Comparison of ENCODE assay signal across 7 cellular contexts in the genomic region with DNA sequence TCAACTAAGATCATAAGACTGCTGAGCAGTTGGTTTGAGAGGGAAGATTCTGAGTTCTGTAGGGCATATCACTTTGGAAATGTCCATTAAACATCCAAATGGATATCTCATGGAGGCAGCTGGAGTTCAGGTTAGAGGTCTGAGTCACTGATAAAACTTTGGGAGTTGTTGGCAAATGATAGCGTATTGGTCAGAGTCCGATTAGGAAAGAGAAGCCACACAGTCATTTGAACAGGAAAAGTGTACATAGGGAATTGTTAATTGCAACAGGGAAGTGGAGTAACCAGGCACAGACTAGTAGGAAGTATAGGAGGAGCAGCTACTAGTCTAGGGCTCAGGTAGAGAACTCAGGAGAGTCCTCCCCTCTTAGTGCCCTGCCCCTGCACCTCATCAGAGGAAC.
DNase-seq lines count a peak whose midpoint lies in the region; ATAC-seq and TF ChIP-seq lines count a peak whose summit lies in the region.
"Not testable (repeated sequence)": the region's sequence is repeated elsewhere in the genome, so short reads cannot be mapped to it uniquely, and the experiment has no call there.

No MANE protein-coding gene starts in this region.

- H3K4me3 Mint-ChIP-seq in HFFc6 = not testable (repeated sequence)
- peak overlapping the region; percentile 34 for H3K4me3 Mint-ChIP-seq in activated T-helper 17 cell treated with anti-CD3 and anti-CD28 coated beads, Interleukin-2, amount 50 U/mL, for 72 hours
- peak overlapping the region; percentile 38 for H3K4me3 Mint-ChIP-seq in stimulated activated naive CD8-positive, alpha-beta T cell treated with anti-CD3 and anti-CD28 coated beads, Interleukin-15, Interleukin-2, amounts not matched to agents 100 ng/mL and 50 ng/mL, for 24 hours

- H3K9me3 Mint-ChIP-seq in HFFc6; activated T-helper 17 cell treated with anti-CD3 and anti-CD28 coated beads, Interleukin-2, amount 50 U/mL, for 72 hours; stimulated activated naive CD8-positive, alpha-beta T cell treated with anti-CD3 and anti-CD28 coated beads, Interleukin-15, Interleukin-2, amounts not matched to agents 100 ng/mL and 50 ng/mL, for 24 hours: not testable (repeated sequence)

- not testable (repeated sequence) for DNase-seq in HFFc6; body of pancreas; omental fat pad (ENCODE audit: low spot score)
- DNase-seq in fibroblast of the aortic adventitia (ENCODE audit: low read depth) = peak; percentile 7

- not testable (repeated sequence) for H3K27me3 ChIP-seq in body of pancreas; liver (ENCODE audit: control insufficient read depth in 4 of 4, insufficient read depth in 4 of 4, low read length in 3 of 4)

- H3K36me3 Mint-ChIP-seq in HFFc6 (ENCODE audit: low read depth); activated T-helper 17 cell treated with anti-CD3 and anti-CD28 coated beads, Interleukin-2, amount 50 U/mL, for 72 hours (ENCODE audit: low read depth); stimulated activated naive CD8-positive, alpha-beta T cell treated with anti-CD3 and anti-CD28 coated beads, Interleukin-15, Interleukin-2, amounts not matched to agents 100 ng/mL and 50 ng/mL, for 24 hours (ENCODE audit: low read depth): not testable (repeated sequence)

- H3K9me3 ChIP-seq in body of pancreas; liver (ENCODE audit: control insufficient read depth in 4 of 4, low read length in 3 of 4): not testable (repeated sequence)

- peak overlapping the region; percentile 33; the same call in 1 of the 2 replicates for H3K27ac Mint-ChIP-seq in HFFc6
- not testable (repeated sequence) for H3K27ac Mint-ChIP-seq in activated T-helper 17 cell treated with anti-CD3 and anti-CD28 coated beads, Interleukin-2, amount 50 U/mL, for 72 hours; stimulated activated naive CD8-positive, alpha-beta T cell treated with anti-CD3 and anti-CD28 coated beads, Interleukin-15, Interleukin-2, amounts not matched to agents 100 ng/mL and 50 ng/mL, for 24 hours

- H3K4me1 ChIP-seq in body of pancreas = peaks cover 12% of the 10 kb centered on the region
- H3K4me1 ChIP-seq in liver (ENCODE audit: control insufficient read depth in 4 of 4, insufficient read depth in 4 of 4, low read length in 3 of 4) = not testable (repeated sequence)

- H3K27me3 Mint-ChIP-seq in HFFc6 (ENCODE audit: insufficient read depth); activated T-helper 17 cell treated with anti-CD3 and anti-CD28 coated beads, Interleukin-2, amount 50 U/mL, for 72 hours: not testable (repeated sequence)
- H3K27me3 Mint-ChIP-seq in stimulated activated naive CD8-positive, alpha-beta T cell treated with anti-CD3 and anti-CD28 coated beads, Interleukin-15, Interleukin-2, amounts not matched to agents 100 ng/mL and 50 ng/mL, for 24 hours = peaks cover 15% of the 10 kb centered on the region

- H3K4me3 ChIP-seq in body of pancreas; fibroblast of the aortic adventitia (ENCODE audit: low read depth, low read length); liver (ENCODE audit: low read depth in 1 of 3, low read length in 3 of 3): not testable (repeated sequence)

- TF ChIP-seq POLR2A in body of pancreas (IDR thresholded peaks at IDR 0.05) = not testable (repeated sequence)

- ATAC-seq in activated T-helper 17 cell treated with anti-CD3 and anti-CD28 coated beads, Interleukin-2, amount 50 U/mL, for 72 hours (replicated peaks) = not testable (repeated sequence)
- ATAC-seq in body of pancreas = peak; percentile 15
- peak; percentile 28 for ATAC-seq in omental fat pad (ENCODE audit: low FRiP score)

- WGBS in body of pancreas, 2 donors = 26 to 37% methylated on average over 2 of the region's 2 CpGs
- WGBS in liver = 22% methylated on average over 2 of the region's 2 CpGs

- TF ChIP-seq RAD21 in liver (IDR thresholded peaks at IDR 0.05) = not testable (repeated sequence)

- H3K27ac ChIP-seq in body of pancreas (peak overlapping the region in 1 of 4 donors; percentile 34), liver (ENCODE audit: low read depth in 1 of 2, low read length in 2 of 2) (peak overlapping the region; percentile 46 to 61)

- not testable (repeated sequence) for H3K36me3 ChIP-seq in body of pancreas (replicated peaks in 1 of 2; ENCODE audit: insufficient read depth in 1 of 2, low read depth in 2 of 2); liver (ENCODE audit: control insufficient read depth in 4 of 4, insufficient read depth in 3 of 4, low read depth in 1 of 4, low read length in 3 of 4)

- peaks cover 27% of the 10 kb centered on the region for H3K4me1 Mint-ChIP-seq in HFFc6 (ENCODE audit: low read depth)
- not testable (repeated sequence) for H3K4me1 Mint-ChIP-seq in activated T-helper 17 cell treated with anti-CD3 and anti-CD28 coated beads, Interleukin-2, amount 50 U/mL, for 72 hours
- peaks cover 19% of the 10 kb centered on the region for H3K4me1 Mint-ChIP-seq in stimulated activated naive CD8-positive, alpha-beta T cell treated with anti-CD3 and anti-CD28 coated beads, Interleukin-15, Interleukin-2, amounts not matched to agents 100 ng/mL and 50 ng/mL, for 24 hours (ENCODE audit: low read depth)

- intact Hi-C loops in body of pancreas (cut with DNase I) = not testable (repeated sequence)

- not testable (repeated sequence) for H3K9ac ChIP-seq in liver (ENCODE audit: low read depth in 1 of 2, low read length in 2 of 2)

- not testable (repeated sequence) for TF ChIP-seq CTCF in HFFc6 (IDR thresholded peaks at IDR 0.05); body of pancreas (IDR thresholded peaks at IDR 0.05); fibroblast of the aortic adventitia (IDR thresholded peaks at IDR 0.05; ENCODE audit: insufficient read depth, low read length); liver (IDR thresholded peaks at IDR 0.05; ENCODE audit: low read depth, low read length, missing input control); omental fat pad (IDR thresholded peaks at IDR 0.05)

TF ChIP-seq in liver, 16 proteins besides CTCF, POLR2A, EP300 and RAD21:
- TF ChIP-seq HNF4A (conservative IDR thresholded peaks at IDR 0.05) (peak; percentile 64 to 67), RXRA (IDR thresholded peaks at IDR 0.05) (peak in 1 of 2 donors; percentile 49), FOXA1 (IDR thresholded peaks at IDR 0.05) (peak; percentile 14), JUND (IDR thresholded peaks at IDR 0.05) (peak; percentile 48 to 57), YY1 (IDR thresholded peaks at IDR 0.05) (peak; percentile 39), FOXA2 (IDR thresholded peaks at IDR 0.05) (peak; percentile 30), HNF4G (IDR thresholded peaks at IDR 0.05) (peak; percentile 22), SP1 (IDR thresholded peaks at IDR 0.05) (peak; percentile 41)
- TF ChIP-seq, protein P1, sequence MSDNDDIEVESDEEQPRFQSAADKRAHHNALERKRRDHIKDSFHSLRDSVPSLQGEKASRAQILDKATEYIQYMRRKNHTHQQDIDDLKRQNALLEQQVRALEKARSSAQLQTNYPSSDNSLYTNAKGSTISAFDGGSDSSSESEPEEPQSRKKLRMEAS (IDR thresholded peaks at IDR 0.05) = peak; percentile 62
